8 cellular contexts compared by ENCODE assay signal in genomic region chr11:64870176-64870892, GRCh38. TPM values are rescaled to one million over a fixed set of nuclear protein-coding genes. Genes with fewer than 3 reads are reported as not detected.
DNase-seq lines count a peak whose midpoint lies in the region; ATAC-seq lines count a peak whose summit lies in the region.

No MANE protein-coding gene starts in this region.

- ATAC-seq in GM21717 (IDR thresholded peaks at IDR 0.05; ENCODE audit: unreplicated experiment), result no peak
- ATAC-seq in HG03097 (IDR thresholded peaks at IDR 0.05; ENCODE audit: low FRiP score, unreplicated experiment), result no peak

- peaks cover 99% of the 10 kb centered on the region for H3K4me1 ChIP-seq in mononuclear cell (ENCODE audit: insufficient read depth, low read length)

- H3K4me3 ChIP-seq in mononuclear cell (ENCODE audit: low read length), result peak overlapping the region; percentile 1

- peak; percentile 76 for DNase-seq in CD1c-positive myeloid dendritic cell (ENCODE audit: extremely low spot score)
- peak; percentile 85 for DNase-seq in NCI-H226
- peak; percentile 17 for DNase-seq in cerebellum (ENCODE audit: low spot score)
- no peak for DNase-seq in KG1 (lab: John Stamatoyannopoulos, UW)
- no peak for DNase-seq in occipital lobe (lab: John Stamatoyannopoulos, UW)

- H3K9me3 ChIP-seq in mononuclear cell (ENCODE audit: low read depth, low read length), result no peaks in the 10 kb centered on the region

- no peaks in the 10 kb centered on the region for H3K27me3 ChIP-seq in mononuclear cell (ENCODE audit: insufficient read depth, low read length)

RNA-seq across cellular contexts. Expression of gene EHD1, which starts 8.1 kb away (rescaled TPM):
- total RNA-seq in cerebellum, result 34.0 TPM
- 183 TPM for total RNA-seq in mononuclear cell
- total RNA-seq in occipital lobe, result 22.9 TPM

RNA-seq across cellular contexts. Expression of gene CDC42BPG, which starts 25.9 kb away (rescaled TPM):
- total RNA-seq in cerebellum (1.4 TPM), mononuclear cell (1.7 TPM), occipital lobe (0.16 TPM)

RNA-seq across cellular contexts. Expression of gene ATG2A, which starts 46.7 kb away (rescaled TPM):
- total RNA-seq in cerebellum, result 9.6 TPM
- 80.2 TPM for total RNA-seq in mononuclear cell
- total RNA-seq in occipital lobe, result 5.5 TPM

RNA-seq across cellular contexts. Expression of gene PPP2R5B, which starts 54.2 kb away (rescaled TPM):
- 18.2 TPM for total RNA-seq in cerebellum
- total RNA-seq in mononuclear cell, result 5.8 TPM
- 22.8 TPM for total RNA-seq in occipital lobe

RNA-seq across cellular contexts. Expression of gene MEN1, which starts 60.0 kb away (rescaled TPM):
- total RNA-seq in cerebellum (13.2 TPM), mononuclear cell (4.0 TPM), occipital lobe (17.2 TPM)

Comparison
In these comparisons a context has a peak if more than half of its experiments do, and no peak if none do; other contexts are left out.
1. DNase-seq: peak in CD1c-positive myeloid dendritic cell (single experiment), NCI-H226 (single experiment) and cerebellum (single experiment); none in KG1 (single experiment) and occipital lobe (single experiment).